Comparison of ENCODE assay signal across 12 cellular contexts in the genomic region with DNA sequence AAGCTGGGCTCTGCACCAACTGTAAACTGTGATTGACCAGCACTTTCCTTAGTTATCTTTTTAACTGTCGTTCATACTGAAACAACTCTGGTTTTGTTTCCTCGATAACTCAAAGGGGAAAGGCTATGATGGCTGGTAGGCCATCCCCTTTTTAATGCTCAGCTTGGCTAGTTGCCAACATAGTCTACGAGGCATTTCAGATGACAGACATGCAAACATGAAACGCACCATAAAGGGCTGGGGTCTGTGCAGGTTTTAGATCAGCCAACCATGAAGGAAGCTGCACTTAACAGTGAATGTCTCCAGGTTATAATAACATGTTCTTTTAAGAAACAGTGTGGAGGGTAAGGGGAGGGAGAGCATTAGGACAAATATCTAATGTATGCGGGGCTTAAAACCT.
A peak's percentile ranks its signal among the peaks of the same experiment; 100 is the strongest.
DNase-seq lines count a peak whose midpoint lies in the region; ATAC-seq and TF ChIP-seq lines count a peak whose summit lies in the region.
"Had no signal": no experiment of that assay in that cellular context is flagged by ENCODE, and none has a peak within 500 bp of the region (broad histone marks: within the 10 kb centered on the region; RNA-seq: fewer than 3 reads in every experiment).

No MANE protein-coding gene starts in this region.

- no peak overlapping the region for H3K4me2 ChIP-seq in trophoblast cell (ENCODE audit: low read length)

- H3K27ac ChIP-seq in SK-N-MC = peak overlapping the region; percentile 95
- no peak overlapping the region for H3K27ac ChIP-seq in aorta (ENCODE audit: low read depth in 1 of 2, low read length in 2 of 2)
- H3K27ac ChIP-seq in thyroid gland = no peak overlapping the region
- H3K27ac ChIP-seq in trophoblast cell (ENCODE audit: low read depth, low read length) = no peak overlapping the region
- H3K27ac ChIP-seq: esophagus squamous epithelium had no signal

- H2AK5ac ChIP-seq in trophoblast cell (ENCODE audit: low read length) = no peak overlapping the region

- H3K14ac ChIP-seq in trophoblast cell (ENCODE audit: low read length) = no peak overlapping the region

- H4K8ac ChIP-seq in trophoblast cell (ENCODE audit: low read depth, low read length) = no peak overlapping the region

- no peak overlapping the region for H3K4ac ChIP-seq in trophoblast cell (ENCODE audit: low read depth, low read length)

- no peaks in the 10 kb centered on the region for H3K79me1 ChIP-seq in trophoblast cell (ENCODE audit: low read length)

- no peaks in the 10 kb centered on the region for H3K4me1 ChIP-seq in aorta (ENCODE audit: control insufficient read depth in 1 of 2, insufficient read depth in 2 of 2, low read length in 2 of 2)
- peaks cover 9 to 37% of the 10 kb centered on the region in 2 donors for H3K4me1 ChIP-seq in thyroid gland
- no peaks in the 10 kb centered on the region for H3K4me1 ChIP-seq in trophoblast cell (ENCODE audit: control insufficient read depth in 1 of 2, insufficient read depth in 2 of 2, low read length in 2 of 2)
- H3K4me1 ChIP-seq: esophagus squamous epithelium had no signal

- H2BK120ac ChIP-seq in trophoblast cell (ENCODE audit: insufficient read depth, low read length, poor library complexity) = no peak overlapping the region

- H3K27me3 ChIP-seq in aorta (ENCODE audit: control insufficient read depth in 1 of 2, insufficient read depth in 2 of 2, low read length in 1 of 2) = no peaks in the 10 kb centered on the region
- H3K27me3 ChIP-seq in thyroid gland = no peaks in the 10 kb centered on the region
- no peaks in the 10 kb centered on the region for H3K27me3 ChIP-seq in trophoblast cell (ENCODE audit: insufficient read depth, low read length)
- H3K27me3 ChIP-seq: esophagus squamous epithelium had no signal

- H3K9ac ChIP-seq in SK-N-MC (ENCODE audit: insufficient read length) (no peak overlapping the region), trophoblast cell (ENCODE audit: low read length) (no peak overlapping the region)

- TF ChIP-seq CTCF in GM12865 (IDR thresholded peaks at IDR 0.05; ENCODE audit: insufficient read depth, low read depth, low read length, missing control alignments) (no peak), thyroid gland (IDR thresholded peaks at IDR 0.05) (no peak)

- H4K91ac ChIP-seq in trophoblast cell (ENCODE audit: low read depth, low read length) = no peak overlapping the region

- no peak overlapping the region for H2AFZ ChIP-seq in trophoblast cell (ENCODE audit: insufficient read depth, low read length, poor library complexity)

- H4K12ac ChIP-seq in trophoblast cell (ENCODE audit: low read depth, low read length) = no peak overlapping the region

- H3K79me2 ChIP-seq in trophoblast cell (ENCODE audit: control insufficient read depth, insufficient read depth, low read length, poor library complexity) = no peaks in the 10 kb centered on the region

- H3K23ac ChIP-seq in trophoblast cell (ENCODE audit: low read length) = no peak overlapping the region

- no peak overlapping the region for H3K18ac ChIP-seq in trophoblast cell (ENCODE audit: low read length)

- H2BK5ac ChIP-seq in trophoblast cell (ENCODE audit: low read depth, low read length, poor library complexity) = no peak overlapping the region

- no peak overlapping the region for H3K4me3 ChIP-seq in GM12865 (ENCODE audit: low read depth, low read length)
- H3K4me3 ChIP-seq in SK-N-MC = peak overlapping the region; percentile 0; the same call in 1 of the 2 replicates
- H3K4me3 ChIP-seq in aorta (ENCODE audit: low read length in 2 of 2) = no peak overlapping the region
- H3K4me3 ChIP-seq in thyroid gland (replicated peaks in 1 of 3) = no peak overlapping the region
- H3K4me3 ChIP-seq in trophoblast cell (ENCODE audit: low read depth, low read length) = no peak overlapping the region
- H3K4me3 ChIP-seq: esophagus squamous epithelium had no signal

- peak; percentile 44 for ATAC-seq in HG02588 (IDR thresholded peaks at IDR 0.05; ENCODE audit: unreplicated experiment)
- ATAC-seq in aorta (ENCODE audit: low FRiP score) = no peak

- WGBS in aorta, 2 donors = 50 to 51% methylated on average over 5 of the region's 5 CpGs
- 38 to 39% methylated on average over 5 of the region's 5 CpGs for WGBS in thyroid gland, 2 donors
- no CpG with 5 or more reads among the region's 5 CpGs for WGBS in trophoblast cell (ENCODE audit: extremely low coverage, insufficient coverage, insufficient read length)

- no peaks in the 10 kb centered on the region; the same call in 1 of the 2 replicates for H3K9me3 ChIP-seq in SK-N-MC (ENCODE audit: low read depth, low read length)
- H3K9me3 ChIP-seq in aorta (ENCODE audit: control insufficient read depth, low read length) = no peaks in the 10 kb centered on the region
- no peaks in the 10 kb centered on the region for H3K9me3 ChIP-seq in thyroid gland
- no peaks in the 10 kb centered on the region for H3K9me3 ChIP-seq in trophoblast cell (ENCODE audit: insufficient read depth, low read depth, low read length)
- H3K9me3 ChIP-seq: esophagus squamous epithelium had no signal

- intact Hi-C loops in aorta (cut with DNase I) = no loop called here
- intact Hi-C loops in thyroid gland (cut with DNase I) = no loop called here

- DNase-seq in GM12865 (ENCODE audit: low read depth) (peak; percentile 38), NCI-H1105 treated with DMSO at 0.1 percent for 48 hours (lab: John Stamatoyannopoulos, UW) (peak; percentile 74), SK-N-MC (ENCODE audit: low read depth, low spot score) (no peak), aorta (no peak), thyroid gland (no peak), NCI-H1694 (lab: John Stamatoyannopoulos, UW) (no peak), trophoblast cell (no peak)
- DNase-seq: activated CD8-positive, alpha-beta memory T cell treated with anti-CD3 and anti-CD28 coated beads, Interleukin-2, amount 50 U/mL, for 4 hours; CD4-positive, alpha-beta memory T cell; esophagus squamous epithelium; left cardiac atrium had no signal

- H3K36me3 ChIP-seq in SK-N-MC (ENCODE audit: insufficient read depth, low read length) (peaks cover 12% of the 10 kb centered on the region; the same call in 1 of the 2 replicates), aorta (ENCODE audit: control insufficient read depth in 1 of 2, insufficient read depth in 2 of 2, low read length in 1 of 2) (no peaks in the 10 kb centered on the region), thyroid gland (no peaks in the 10 kb centered on the region), trophoblast cell (ENCODE audit: control insufficient read depth in 1 of 2, insufficient read depth in 2 of 2, low read length in 2 of 2) (no peaks in the 10 kb centered on the region)
- H3K36me3 ChIP-seq: esophagus squamous epithelium had no signal

- TF ChIP-seq POLR2A in thyroid gland (IDR thresholded peaks at IDR 0.05) = no peak

- no peak overlapping the region for H2BK12ac ChIP-seq in trophoblast cell (ENCODE audit: low read length)

Comparison
In these comparisons a context has a peak if more than half of its experiments do, and no peak if none do; other contexts are left out.
1. DNase-seq: peak in GM12865 (single experiment) and NCI-H1105 treated with DMSO at 0.1 percent for 48 hours (single experiment); none in SK-N-MC (single experiment), aorta (0 of 2), thyroid gland (0 of 2), NCI-H1694 (single experiment) and trophoblast cell (0 of 2).